1 cellular context compared by ENCODE assay signal in the genomic region with DNA sequence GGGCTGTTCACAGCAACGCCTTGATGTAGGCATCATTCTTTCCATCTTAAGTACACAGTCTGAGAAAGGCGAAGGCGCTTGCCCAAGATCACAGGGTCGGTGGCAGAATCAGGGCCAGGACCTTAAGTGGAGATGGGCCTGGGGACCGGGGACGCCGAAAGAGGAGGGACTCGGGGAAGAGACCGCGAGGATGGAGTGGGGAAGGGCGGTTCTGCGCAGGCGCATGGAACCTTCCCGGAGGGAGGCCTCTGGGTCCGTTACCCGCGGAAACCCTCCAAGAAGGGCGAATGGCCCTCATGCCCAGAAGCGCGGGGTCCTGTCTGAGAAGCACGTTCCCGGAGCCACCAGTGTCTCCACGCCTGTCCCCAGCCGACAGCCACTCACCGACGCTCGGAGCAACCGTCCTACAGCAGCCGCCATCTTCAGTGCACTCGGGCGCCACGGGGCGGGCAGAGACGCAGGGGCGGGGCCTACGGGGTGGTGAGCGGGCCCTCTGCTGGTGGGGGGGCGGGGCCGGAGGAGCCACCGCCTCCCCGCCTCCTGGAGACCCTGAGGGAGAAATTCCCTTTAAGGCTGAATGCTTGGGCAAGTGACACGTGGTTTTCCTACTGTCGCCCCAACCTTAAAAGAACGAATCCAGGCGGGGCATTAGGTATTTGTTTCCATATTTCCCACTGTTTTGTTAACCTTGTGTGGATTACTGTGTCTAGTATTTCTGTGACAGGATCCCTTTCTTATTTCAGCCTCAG.
TF ChIP-seq lines count a peak whose summit lies in the region.

A gene (minus strand): TSS at position 442 of the 749 bp plus-strand sequence. CDS start 22 bp downstream, at position 420.

TF ChIP-seq in IMR-90, 13 proteins besides CTCF, POLR2A, EP300 and RAD21 (continued from another document):
- TF ChIP-seq, protein P1, sequence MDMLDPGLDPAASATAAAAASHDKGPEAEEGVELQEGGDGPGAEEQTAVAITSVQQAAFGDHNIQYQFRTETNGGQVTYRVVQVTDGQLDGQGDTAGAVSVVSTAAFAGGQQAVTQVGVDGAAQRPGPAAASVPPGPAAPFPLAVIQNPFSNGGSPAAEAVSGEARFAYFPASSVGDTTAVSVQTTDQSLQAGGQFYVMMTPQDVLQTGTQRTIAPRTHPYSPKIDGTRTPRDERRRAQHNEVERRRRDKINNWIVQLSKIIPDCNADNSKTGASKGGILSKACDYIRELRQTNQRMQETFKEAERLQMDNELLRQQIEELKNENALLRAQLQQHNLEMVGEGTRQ (IDR thresholded peaks at IDR 0.05; ENCODE audit: low read depth, low read length), result peak; percentile 55; the same call in 1 of the 2 replicates
- TF ChIP-seq SMC3 (IDR thresholded peaks at IDR 0.05; ENCODE audit: low read depth, low read length), result no peak
TF ChIP-seq in IMR-90: peak in this region for 2.
